In the genomic region with DNA sequence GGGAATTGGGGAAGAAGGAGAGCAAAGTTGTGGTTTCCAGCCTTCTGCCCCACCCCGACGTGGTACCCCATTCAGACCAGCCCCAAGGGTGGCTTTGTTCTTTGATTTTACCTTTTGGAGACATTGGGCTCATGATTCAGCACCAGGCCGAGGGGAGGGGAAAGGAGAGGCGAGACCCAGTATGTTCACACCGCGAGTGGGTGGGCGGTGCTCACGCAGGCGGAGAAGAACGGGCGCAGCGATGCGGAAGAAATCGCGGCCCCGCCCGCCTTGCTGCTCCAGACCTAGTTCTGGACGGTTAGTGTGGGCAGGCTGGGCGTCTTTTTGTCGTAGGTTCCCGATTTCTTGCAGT, we compare ENCODE assay signal across 8 cellular contexts. TPM values are rescaled to one million over a fixed set of nuclear protein-coding genes. Genes with fewer than 3 reads are reported as not detected.
A peak's percentile ranks its signal among the peaks of the same experiment; 100 is the strongest.
DNase-seq lines count a peak whose midpoint lies in the region; ATAC-seq and TF ChIP-seq lines count a peak whose summit lies in the region.

No MANE protein-coding gene starts in this region.

- H3K9me3 ChIP-seq in AG04450 (ENCODE audit: control insufficient read depth, insufficient read depth, low read length): no peaks in the 10 kb centered on the region

- CTCF ChIA-PET in AG04450 (lab: Charles Lee): interaction anchor here (2.7 to 2.9 kb wide), 2 partner anchors 217 to 299 kb away, joined by 6 to 11 read pairs; no protein-coding TSS in a partner anchor

- DNase-seq in AG04450 (ENCODE audit: low read depth, low spot score): peak; percentile 36
- DNase-seq in H7: peak; percentile 52
- DNase-seq in NCI-H510A treated with DMSO at 0.1 percent for 48 hours (lab: John Stamatoyannopoulos, UW): peak; percentile 75
- peak; percentile 14 for DNase-seq in activated CD8-positive, alpha-beta memory T cell treated with anti-CD3 and anti-CD28 coated beads, Interleukin-2, amount 50 U/mL, for 24 hours (ENCODE audit: extremely low read depth)
- peak; percentile 67 for DNase-seq in epithelial cell of esophagus (ENCODE audit: low read depth)
- peak; percentile 76 for DNase-seq in midbrain (lab: John Stamatoyannopoulos, UW)
- DNase-seq in stimulated activated CD8-positive, alpha-beta memory T cell treated with anti-CD3 and anti-CD28 coated beads, Interleukin-15, amount 100 ng/mL, for 4 hours (ENCODE audit: low read depth in 2 of 2): peak; percentile 51 to 62

- H3K27me3 ChIP-seq in AG04450 (ENCODE audit: control insufficient read depth, insufficient read depth, low read length) (no peaks in the 10 kb centered on the region), H7 (ENCODE audit: control insufficient read depth, insufficient read depth, low read length) (peaks cover 22% of the 10 kb centered on the region)

- H3K4me3 ChIP-seq in AG04450 (ENCODE audit: low read depth, low read length) (peak overlapping the region; percentile 78), H7 (ENCODE audit: insufficient read depth, low read depth, low read length) (peak overlapping the region; percentile 73), epithelial cell of esophagus (ENCODE audit: low read length) (peak overlapping the region; percentile 69)

- POLR2A ChIA-PET in AG04450 (lab: Yijun Ruan, JAX): no interaction called here

- no peak for ATAC-seq in GM21515 (IDR thresholded peaks at IDR 0.05; ENCODE audit: unreplicated experiment)

- H3K36me3 ChIP-seq in H7 (replicated peaks; ENCODE audit: control insufficient read depth, insufficient read depth, low read length): no peaks in the 10 kb centered on the region

- H3K27ac ChIP-seq in AG04450 (ENCODE audit: low read depth, low read length): peak overlapping the region; percentile 65

- TF ChIP-seq CTCF in AG04450 (IDR thresholded peaks at IDR 0.05; ENCODE audit: low read depth, low read length) (no peak), epithelial cell of esophagus (IDR thresholded peaks at IDR 0.05; ENCODE audit: insufficient read depth, low read depth, low read length, missing control alignments) (no peak)

RNA-seq across cellular contexts. Expression of a gene that starts 1.0 kb away (rescaled TPM):
- 8.2 and 11.5 TPM in 2 replicates for polyA plus RNA-seq in AG04450 (2011; rRNA removed)
- 7.9 and 9.1 TPM in 2 replicates for polyA minus RNA-seq in AG04450 (2011; rRNA and poly(A)+ RNA removed)
- total RNA-seq in H7 (2014; rRNA removed; shearing (Covaris generic)): 1.9 and 2.8 TPM in 2 replicates

RNA-seq across cellular contexts. Expression of a gene that starts 28.5 kb away (rescaled TPM):
- polyA plus RNA-seq in AG04450 (2011; rRNA removed): 30.3 and 35.4 TPM in 2 replicates
- polyA minus RNA-seq in AG04450 (2011; rRNA and poly(A)+ RNA removed): 18.3 and 28.1 TPM in 2 replicates
- 17.2 and 27.4 TPM in 2 replicates for total RNA-seq in H7 (2014; rRNA removed; shearing (Covaris generic))

Comparison
In these comparisons a context has a peak if more than half of its experiments do, and no peak if none do; other contexts are left out.
1. DNase-seq: peak in every context shown above with its lines; median percentile 76 in midbrain; 75 in NCI-H510A treated with DMSO at 0.1 percent for 48 hours; 67 in epithelial cell of esophagus; 56 in stimulated activated CD8-positive, alpha-beta memory T cell treated with anti-CD3 and anti-CD28 coated beads, Interleukin-15, amount 100 ng/mL, for 4 hours; 52 in H7; 36 in AG04450; 14 in activated CD8-positive, alpha-beta memory T cell treated with anti-CD3 and anti-CD28 coated beads, Interleukin-2, amount 50 U/mL, for 24 hours.